8 cellular contexts compared by ENCODE assay signal in the genomic region with DNA sequence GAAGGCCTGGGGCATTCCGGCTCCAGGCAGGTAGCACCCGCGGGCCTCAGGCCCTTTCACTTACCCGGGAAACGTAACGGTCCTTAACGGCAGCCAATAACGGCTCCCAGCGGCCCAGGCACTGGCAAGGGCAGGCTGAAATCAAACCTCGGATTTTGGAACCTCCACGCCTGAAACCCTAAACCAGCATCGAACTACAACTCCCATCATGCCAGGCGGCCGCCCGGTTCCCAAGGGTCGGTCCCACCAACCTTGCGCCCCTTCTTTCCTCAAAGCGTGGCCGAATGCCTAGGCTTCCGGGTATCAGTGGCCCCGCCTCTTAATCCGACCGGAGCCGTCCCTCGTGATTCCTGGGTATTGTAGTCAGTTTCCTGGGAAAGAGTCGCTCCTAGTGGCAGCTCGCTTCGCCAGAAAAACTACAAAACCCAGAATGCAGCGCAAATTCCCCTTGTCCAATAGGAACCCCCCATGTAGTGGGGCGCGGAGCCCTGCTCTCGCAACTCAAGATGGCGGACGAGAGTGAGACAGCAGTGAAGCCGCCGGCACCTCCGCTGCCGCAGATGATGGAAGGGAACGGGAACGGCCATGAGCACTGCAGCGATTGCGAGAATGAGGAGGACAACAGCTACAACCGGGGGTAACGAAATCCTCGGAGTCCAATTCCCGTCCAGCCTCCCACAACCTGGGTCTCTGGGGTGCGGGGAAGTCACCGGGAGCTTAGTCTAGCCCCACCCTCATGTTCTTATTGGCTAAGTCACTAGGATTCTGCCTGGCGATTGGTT. TPM values are rescaled to one million over a fixed set of nuclear protein-coding genes. Genes with fewer than 3 reads are reported as not detected.
DNase-seq lines count a peak whose midpoint lies in the region; ATAC-seq and TF ChIP-seq lines count a peak whose summit lies in the region.

TSS of gene NMT1 (plus strand) at position 494 of the 782 bp plus-strand sequence. CDS start at position 507, 13 bp downstream.

- peak within 1 kb of the TSS; percentile 71 for H3K4me3 ChIP-seq in BE2C (ENCODE audit: low read depth, low read length)
- H3K4me3 ChIP-seq in colonic mucosa, result peak within 1 kb of the TSS; percentile 74

- peak within 1 kb of the TSS; percentile 70 to 84 for H3K9ac ChIP-seq in colonic mucosa (ENCODE audit: low read depth in 2 of 2, low read length in 2 of 2)

- H3K4me1 ChIP-seq in BE2C (peaks cover 16% of the 10 kb centered on the region; the same call in 1 of the 2 replicates), colonic mucosa (peaks cover 32% of the 10 kb centered on the region)

- no peaks in the 10 kb centered on the region for H3K9me3 ChIP-seq in BE2C
- H3K9me3 ChIP-seq in colonic mucosa, result no peaks in the 10 kb centered on the region

- peaks cover 10% of the 10 kb centered on the region for H3K36me3 ChIP-seq in BE2C
- H3K36me3 ChIP-seq in colonic mucosa, result no peaks in the 10 kb centered on the region

- intact Hi-C loops in colonic mucosa (cut with DNase I), result no loop called here

- DNase-seq in BE2C (peak; percentile 98), GM19240 (ENCODE audit: insufficient read length, low spot score) (peak; percentile 83), NCI-H526 (lab: John Stamatoyannopoulos, UW) (peak; percentile 100), colonic mucosa (peak; percentile 97), kidney tubule cell (ENCODE audit: low spot score) (peak; percentile 100)
- peak; percentile 98 for DNase-seq in activated CD4-positive, alpha-beta T cell treated with anti-CD3 and anti-CD28 coated beads for 48 hours
- DNase-seq in stimulated activated CD4-positive, alpha-beta T cell treated with anti-CD3 and anti-CD28 coated beads, Interleukin-1b, Interleukin-23, amount 100 ng/mL, for 24 hours (ENCODE audit: low read depth in 4 of 4, low spot score in 1 of 4), result peak; percentile 75 to 93 (median 92)

- H3K27me3 ChIP-seq in BE2C (no peaks in the 10 kb centered on the region), colonic mucosa (no peaks in the 10 kb centered on the region)

- peak within 1 kb of the TSS; percentile 73 for H3K27ac ChIP-seq in colonic mucosa

- peak; percentile 78 for ATAC-seq in HG03460 (IDR thresholded peaks at IDR 0.05; ENCODE audit: unreplicated experiment)

- TF ChIP-seq CTCF in BE2C (IDR thresholded peaks at IDR 0.05; ENCODE audit: low read depth, low read length) (no peak), colonic mucosa (IDR thresholded peaks at IDR 0.05) (no peak)

RNA-seq across cellular contexts. Expression of gene NMT1, which starts in this region (rescaled TPM):
- polyA plus RNA-seq in BE2C (2012; ENCODE audit: insufficient read depth, insufficient read length, low read depth), result 327 TPM
- 100 to 1,000 TPM in 1 of 2 donors, 10 to 100 TPM in 1; 68.0 to 127 TPM for total RNA-seq in colonic mucosa

Comparison
In these comparisons a context has a peak if more than half of its experiments do, and no peak if none do; other contexts are left out.
1. Peak in every context shown above with its lines: DNase-seq, ATAC-seq, H3K4me3 ChIP-seq and H3K27ac ChIP-seq.